22 cellular contexts compared by ENCODE assay signal in genomic region chr18:35443847-35444246, GRCh38.
"Had no signal": no experiment of that assay in that cellular context is flagged by ENCODE, and none has a peak within 500 bp of the region (broad histone marks: within the 10 kb centered on the region; RNA-seq: fewer than 3 reads in every experiment).

No MANE protein-coding gene starts in this region.

- H3K4me1 ChIP-seq: colonic mucosa, gastrocnemius medialis, lower lobe of right lung, thyroid gland, upper lobe of left lung had no signal

- H3K27ac ChIP-seq: colonic mucosa, gastrocnemius medialis, lower lobe of right lung, ovary, skin epidermis, stomach, thyroid gland, upper lobe of left lung, vagina had no signal

- H3K36me3 ChIP-seq: colonic mucosa, gastrocnemius medialis, lower lobe of right lung, ovary, stomach, thyroid gland, upper lobe of left lung, vagina had no signal

- H3K9me3 ChIP-seq: colonic mucosa, gastrocnemius medialis, lower lobe of right lung, mucosa of descending colon, ovary, stomach, thyroid gland, upper lobe of left lung, vagina had no signal

- DNase-seq: activated CD4-positive, alpha-beta T cell treated with anti-CD3 and anti-CD28 coated beads for 36 hours; activated CD4-positive, CD25-positive, alpha-beta regulatory T cell; activated CD8-positive, alpha-beta T cell treated with anti-CD3 and anti-CD28 coated beads, Interleukin-2, amount 10 ng/mL, durations not matched to agents 7 days and 5 days; activated effector memory CD4-positive, alpha-beta T cell treated with Interleukin-2 at 50 U/mL for 16 hours; activated naive CD4-positive, alpha-beta T cell treated with Interleukin-2 at 50 U/mL for 16 hours; activated T-cell treated with anti-CD3 and anti-CD28 coated beads for 4 hours; cerebellar nuclear complex; colonic mucosa; effector CD8-positive, alpha-beta T cell; gastrocnemius medialis; lower lobe of right lung; mucosa of descending colon; nephron progenitor cell; ovary; stimulated activated CD4-positive, alpha-beta T cell treated with anti-CD3 and anti-CD28 coated beads, Interleukin-4, amount 100 ng/mL, for 24 hours; stomach; thyroid gland; upper lobe of left lung had no signal

- ATAC-seq: activated CD4-positive, alpha-beta T cell treated with anti-CD3 and anti-CD28 coated beads for 36 hours; activated CD8-positive, alpha-beta T cell treated with anti-CD3 and anti-CD28 coated beads, Interleukin-2, amount 10 ng/mL, durations not matched to agents 7 days and 5 days; gastrocnemius medialis; lower lobe of right lung; mucosa of descending colon; sciatic nerve had no signal

- H3K4me3 ChIP-seq: colonic mucosa, gastrocnemius medialis, lower lobe of right lung, mucosa of descending colon, ovary, skin epidermis, stomach, thyroid gland, upper lobe of left lung, vagina had no signal

- FAIRE-seq: endometrium had no signal

- H3K27me3 ChIP-seq: colonic mucosa, gastrocnemius medialis, ovary, stomach, thyroid gland, upper lobe of left lung, vagina had no signal
